Comparison of ENCODE assay signal across 10 cellular contexts in genomic region chr9:109143881-109144562, GRCh38. TPM values are rescaled to one million over a fixed set of nuclear protein-coding genes. Genes with fewer than 3 reads are reported as not detected.
DNase-seq lines count a peak whose midpoint lies in the region; ATAC-seq and TF ChIP-seq lines count a peak whose summit lies in the region.
"Had no signal": no experiment of that assay in that cellular context is flagged by ENCODE, and none has a peak within 500 bp of the region (broad histone marks: within the 10 kb centered on the region; RNA-seq: fewer than 3 reads in every experiment).

No MANE protein-coding gene starts in this region.

- no peaks in the 10 kb centered on the region for H3K9me3 Mint-ChIP-seq in mesothelial cell of epicardium
- H3K9me3 Mint-ChIP-seq: naive B cell had no signal

- H3K4me3 Mint-ChIP-seq in mesothelial cell of epicardium: no peak overlapping the region
- H3K4me3 Mint-ChIP-seq: naive B cell had no signal

- ATAC-seq in GM18858 (IDR thresholded peaks at IDR 0.05; ENCODE audit: unreplicated experiment) (peak; percentile 95), HG02870 (IDR thresholded peaks at IDR 0.05; ENCODE audit: unreplicated experiment) (peak; percentile 94)
- ATAC-seq in stimulated activated naive CD8-positive, alpha-beta T cell treated with anti-CD3 and anti-CD28 coated beads, Interleukin-15, Interleukin-2, amounts not matched to agents 100 U/mL and 50 U/mL, for 24 hours: peak; percentile 40

- peaks cover 3% of the 10 kb centered on the region for H3K27me3 Mint-ChIP-seq in mesothelial cell of epicardium (ENCODE audit: low read depth)

- no peaks in the 10 kb centered on the region for H3K4me1 Mint-ChIP-seq in mesothelial cell of epicardium
- H3K4me1 Mint-ChIP-seq: naive B cell had no signal

- H3K36me3 Mint-ChIP-seq in mesothelial cell of epicardium: peaks cover 3% of the 10 kb centered on the region
- H3K36me3 Mint-ChIP-seq: naive B cell had no signal

- no peak overlapping the region for H3K4me3 ChIP-seq in choroid plexus epithelial cell (ENCODE audit: low read depth, low read length)

- H3K27ac Mint-ChIP-seq in mesothelial cell of epicardium: no peak overlapping the region
- H3K27ac Mint-ChIP-seq: naive B cell had no signal

- DNase-seq in COLO668 (lab: John Stamatoyannopoulos, UW; ENCODE audit: unreplicated experiment): peak; percentile 15
- peak; percentile 76 for DNase-seq in NCI-H69 (lab: John Stamatoyannopoulos, UW)
- DNase-seq in choroid plexus epithelial cell (ENCODE audit: low read depth): peak; percentile 47
- DNase-seq in stimulated activated naive CD8-positive, alpha-beta T cell treated with anti-CD3 and anti-CD28 coated beads, Interleukin-15, Interleukin-2, amounts not matched to agents 100 U/mL and 50 U/mL, for 24 hours: no peak
- no peak for DNase-seq in NCI-H1105 treated with DMSO at 0.1 percent for 48 hours (lab: John Stamatoyannopoulos, UW)
- no peak for DNase-seq in mesothelial cell of epicardium (ENCODE audit: low spot score in 2 of 2, unreplicated experiment in 2 of 2)
- DNase-seq: naive B cell had no signal

- TF ChIP-seq CTCF in choroid plexus epithelial cell (conservative IDR thresholded peaks at IDR 0.05; ENCODE audit: low read depth, low read length) (peak; percentile 51), mesothelial cell of epicardium (IDR thresholded peaks at IDR 0.05; ENCODE audit: unreplicated experiment) (no peak)

RNA-seq across cellular contexts. Expression of gene FRRS1L, which starts 23.0 kb away (rescaled TPM):
- 12.4 to 14.6 TPM (median 14.4 TPM) in 3 replicates for total RNA-seq in mesothelial cell of epicardium
- total RNA-seq: T-helper 2 cell treated with Interferon-gamma antibody and Interleukin-4, amounts not matched to agents 100 ng/mL and 5 ng/mL, for 36 hours had no signal

RNA-seq across cellular contexts. Expression of gene TMEM245, which starts 24.3 kb away (rescaled TPM):
- 73.0 to 77.9 TPM (median 74.6 TPM) in 3 replicates for total RNA-seq in mesothelial cell of epicardium

Comparison
In these comparisons a context has a peak if more than half of its experiments do, and no peak if none do; other contexts are left out.
1. DNase-seq: peak in COLO668 (single experiment), NCI-H69 (single experiment) and choroid plexus epithelial cell (single experiment); none in stimulated activated naive CD8-positive, alpha-beta T cell treated with anti-CD3 and anti-CD28 coated beads, Interleukin-15, Interleukin-2, amounts not matched to agents 100 U/mL and 50 U/mL, for 24 hours (single experiment), NCI-H1105 treated with DMSO at 0.1 percent for 48 hours (single experiment) and mesothelial cell of epicardium (0 of 2).
2. ATAC-seq: peak in every context shown above with its lines; median percentile 95 in GM18858; 94 in HG02870; 40 in stimulated activated naive CD8-positive, alpha-beta T cell treated with anti-CD3 and anti-CD28 coated beads, Interleukin-15, Interleukin-2, amounts not matched to agents 100 U/mL and 50 U/mL, for 24 hours.